ENCODE assay signal across 8 cellular contexts in genomic region chr3:120348065-120348980, GRCh38. TPM values are rescaled to one million over a fixed set of nuclear protein-coding genes. Genes with fewer than 3 reads are reported as not detected.
DNase-seq lines count a peak whose midpoint lies in the region; ATAC-seq, FAIRE-seq and TF ChIP-seq lines count a peak whose summit lies in the region.

No MANE protein-coding gene starts in this region.

- intact Hi-C loops in K562 (cut with micrococcal nuclease), result loop anchor here (5.0 kb wide), 1 partner anchor 251 kb away; no protein-coding TSS in a partner anchor

- TF ChIP-seq POLR2A in K562 (conservative IDR thresholded peaks at IDR 0.05), result no peak

- H2AFZ ChIP-seq in H9 (ENCODE audit: low read length), result no peak overlapping the region
- H2AFZ ChIP-seq in K562 (ENCODE audit: low read depth, low read length), result peak overlapping the region; percentile 94
- peak overlapping the region; percentile 90 for H2AFZ ChIP-seq in keratinocyte (ENCODE audit: control insufficient read depth, low read length)

- H3K4me3 Mint-ChIP-seq in H9, result peak overlapping the region; percentile 82 to 91

- peaks cover 0 to 6% (median 3%) of the 10 kb centered on the region in 3 experiments; a peak in 5 of 7 replicates for H3K36me3 Mint-ChIP-seq in H9 (ENCODE audit: insufficient read depth in 1 of 3, low read depth in 3 of 3)

- DNase-seq in GM13976 (ENCODE audit: low spot score) (peak; percentile 65), H9 (peak; percentile 78), Kasumi-1 (lab: John Stamatoyannopoulos, UW) (peak; percentile 50 to 53), T follicular helper cell (ENCODE audit: low read depth) (peak; percentile 47), K562 (ENCODE audit: extremely low read depth in 1 of 4, low spot score in 3 of 4) (peak in 2 of 4 experiments; percentile 26 to 29), keratinocyte (ENCODE audit: low read depth, low spot score) (no peak), cortex of kidney (lab: John Stamatoyannopoulos, UW) (no peak)
- peak; percentile 51 for DNase-seq in stimulated activated CD4-positive, alpha-beta T cell treated with anti-CD3 and anti-CD28 coated beads, Interleukin-4, amount 100 ng/mL, for 4 hours

- no peak overlapping the region for H2BK12ac ChIP-seq in H9 (ENCODE audit: insufficient read length, low read depth, low read length)

- ATAC-seq in K562, result peak; percentile 67; the same call in 2 of the 3 replicates

- no peak for TF ChIP-seq CTCF in GM13976 (IDR thresholded peaks at IDR 0.05; ENCODE audit: borderline replicate concordance, control extremely low read depth, extremely low read depth, insufficient read depth, missing control alignments)
- TF ChIP-seq CTCF in H9 (conservative IDR thresholded peaks at IDR 0.05), result no peak
- TF ChIP-seq CTCF in K562 (IDR thresholded peaks at IDR 0.05 in 2 of 3, conservative IDR thresholded peaks at IDR 0.05 in 1 of 3; ENCODE audit: insufficient read depth in 2 of 3, low read depth in 1 of 3, low read length in 3 of 3), result no peak
- no peak for TF ChIP-seq CTCF in keratinocyte (optimal IDR thresholded peaks at IDR 0.05 in 1 of 3, IDR thresholded peaks at IDR 0.05 in 1 of 3, conservative IDR thresholded peaks at IDR 0.05 in 1 of 3; ENCODE audit: extremely low read depth in 1 of 3, insufficient read depth in 2 of 3, low read length in 3 of 3)

- peaks cover 12% of the 10 kb centered on the region for H3K23me2 ChIP-seq in H9 (ENCODE audit: insufficient read length, low read depth, low read length, poor library complexity, severe bottlenecking)

- peak overlapping the region; percentile 59 for H3K4me3 ChIP-seq in K562
- peak overlapping the region; percentile 75 to 94 (median 84) for H3K4me3 ChIP-seq in keratinocyte (ENCODE audit: control insufficient read depth in 2 of 3, extremely low read depth in 1 of 3, insufficient read depth in 2 of 3, low read depth in 1 of 3, low read length in 3 of 3)

- H3K79me2 ChIP-seq in H9 (ENCODE audit: insufficient read depth, low read length) (no peaks in the 10 kb centered on the region; the same call in 1 of the 2 replicates), K562 (ENCODE audit: control insufficient read depth, insufficient read depth, low read length) (peaks cover 63% of the 10 kb centered on the region), keratinocyte (ENCODE audit: control insufficient read depth, insufficient read depth, low read length) (peaks cover 55% of the 10 kb centered on the region)

- no peak overlapping the region for H3K56ac ChIP-seq in H9 (ENCODE audit: insufficient read length, low read depth, low read length)

- H3K36me3 ChIP-seq in K562 (ENCODE audit: control insufficient read depth, insufficient read depth, low read length) (peaks cover 32% of the 10 kb centered on the region; the same call in 2 of the 3 replicates), keratinocyte (ENCODE audit: control insufficient read depth in 2 of 2, extremely low read depth in 1 of 2, insufficient read depth in 2 of 2, low read length in 2 of 2) (no peaks in the 10 kb centered on the region)

- H3K23ac ChIP-seq in H9 (ENCODE audit: insufficient read length, low read depth, low read length), result no peak overlapping the region

- no peaks in the 10 kb centered on the region for H3K9me1 ChIP-seq in K562 (ENCODE audit: control insufficient read depth, insufficient read depth, low read length)
- H3K9me1 ChIP-seq in keratinocyte (ENCODE audit: control insufficient read depth, extremely low read depth, insufficient read depth, low read length), result no peaks in the 10 kb centered on the region

- H4K20me1 ChIP-seq in H9 (ENCODE audit: control insufficient read depth, insufficient read depth, insufficient read length), result no peaks in the 10 kb centered on the region
- no peaks in the 10 kb centered on the region for H4K20me1 ChIP-seq in K562 (replicated peaks; ENCODE audit: control insufficient read depth, insufficient read depth, low read length)
- H4K20me1 ChIP-seq in keratinocyte (ENCODE audit: control insufficient read depth, extremely low read depth, insufficient read depth, low read length), result peaks cover 2% of the 10 kb centered on the region

- H3K27ac Mint-ChIP-seq in H9, result no peak overlapping the region

- TSS peak; percentile 41 for BruUV-seq in K562 (replicated peaks; lab: Mats Ljungman, UMichigan)

- H2BK20ac ChIP-seq in H9 (ENCODE audit: low read depth, low read length, poor library complexity, severe bottlenecking), result no peak overlapping the region

- H4K8ac ChIP-seq in H9 (replicated peaks; ENCODE audit: insufficient read length, low read depth, low read length), result no peak overlapping the region

- peaks cover 17 to 18% of the 10 kb centered on the region in 2 experiments for H3K4me1 Mint-ChIP-seq in H9

- no peak overlapping the region for H2AK5ac ChIP-seq in H9 (ENCODE audit: insufficient read length, low read length)

- no peaks in the 10 kb centered on the region for H3K9me3 ChIP-seq in H9 (ENCODE audit: control insufficient read depth, low read depth, low read length)
- H3K9me3 ChIP-seq in K562 (replicated peaks; ENCODE audit: control insufficient read depth, insufficient read depth, low read depth, low read length), result no peaks in the 10 kb centered on the region
- H3K9me3 ChIP-seq in keratinocyte (ENCODE audit: control insufficient read depth, low read depth, low read length), result no peaks in the 10 kb centered on the region

- H3K4me1 ChIP-seq in H9 (ENCODE audit: insufficient read depth, low read length) (peaks cover 4% of the 10 kb centered on the region; the same call in 1 of the 2 replicates), K562 (replicated peaks in 1 of 2; ENCODE audit: control insufficient read depth in 2 of 2, insufficient read depth in 2 of 2, low read length in 2 of 2) (peaks cover 6 to 20% of the 10 kb centered on the region in 2 experiments; a peak in 4 of 5 replicates), keratinocyte (ENCODE audit: control insufficient read depth, extremely low read depth, insufficient read depth, low read length) (peaks cover 5% of the 10 kb centered on the region)

- POLR2A ChIA-PET in K562 (lab: Yijun Ruan, JAX), result interaction anchor here (0.6 to 2.1 kb wide), 7 partner anchors 9 to 251 kb away, joined by 3 to 8 read pairs (median 3); no protein-coding TSS in a partner anchor

- FAIRE-seq in K562 (lab: Jason Lieb, UNC) (peak; percentile 32), keratinocyte (lab: Jason Lieb, UNC) (peak; percentile 17)

- no peak overlapping the region for H4K5ac ChIP-seq in H9 (ENCODE audit: insufficient read length, low read depth, low read length)

- H2BK15ac ChIP-seq in H9 (ENCODE audit: low read depth, low read length), result no peak overlapping the region

- no peaks in the 10 kb centered on the region for H3K27me3 ChIP-seq in H9 (ENCODE audit: insufficient read depth, low read length)
- H3K27me3 ChIP-seq in K562 (ENCODE audit: control insufficient read depth in 2 of 2, insufficient read depth in 2 of 2, low read length in 2 of 2), result no peaks in the 10 kb centered on the region
- no peaks in the 10 kb centered on the region for H3K27me3 ChIP-seq in keratinocyte (ENCODE audit: control insufficient read depth, extremely low read depth, insufficient read depth, low read length)

- dilution Hi-C loops in keratinocyte (cut with MboI; ENCODE audit: extremely low pct_ligation_motif_present, low sequenced_read_pairs), result no loop called here

- CTCF ChIA-PET in K562 (lab: Yijun Ruan, JAX; ENCODE audit: low intra/inter-chr PET ratio), result no interaction called here

- in situ Hi-C loops in GM13976 (cut with MboI; ENCODE audit: low sequenced_read_pairs, unreplicated experiment) (no loop called here), K562 (cut with MboI) (no loop called here)

- no peak overlapping the region for H4K91ac ChIP-seq in H9 (ENCODE audit: insufficient read length, low read depth, low read length)

- H2BK5ac ChIP-seq in H9 (ENCODE audit: insufficient read length, low read length), result no peak overlapping the region

- H3T11ph ChIP-seq in H9 (ENCODE audit: low read length), result no peak overlapping the region

- H3K9me3 Mint-ChIP-seq in H9, result no peaks in the 10 kb centered on the region

- H3K4ac ChIP-seq in H9 (ENCODE audit: low read depth, low read length), result no peak overlapping the region

- no CpG with 5 or more reads among the region's 40 CpGs for WGBS in H9 (ENCODE audit: extremely low coverage, insufficient read length, low lambda C conversion rate)
- WGBS in K562 (ENCODE audit: insufficient coverage, low coverage, missing lambda C conversion rate), result under 1% methylated on average over 30 of the region's 40 CpGs

- no peak overlapping the region for H2BK120ac ChIP-seq in H9 (ENCODE audit: low read depth, low read length, poor library complexity, severe bottlenecking)

- H3K27me3 Mint-ChIP-seq in H9 (ENCODE audit: low read depth), result peaks cover 5% of the 10 kb centered on the region

- no peak for TF ChIP-seq RAD21 in K562 (CRISPR knock-in tag; conservative IDR thresholded peaks at IDR 0.05 in 1 of 2, IDR thresholded peaks at IDR 0.05 in 1 of 2)

- H3K79me1 ChIP-seq in H9 (ENCODE audit: insufficient read depth, low read depth, low read length, poor library complexity, severe bottlenecking), result peaks cover 4% of the 10 kb centered on the region

- no peak overlapping the region for H3K27ac ChIP-seq in H9 (ENCODE audit: insufficient read length, low read depth, low read length)
- H3K27ac ChIP-seq in K562 (ENCODE audit: extremely low read depth, low read depth, low read length), result peak overlapping the region; percentile 88
- H3K27ac ChIP-seq in keratinocyte (ENCODE audit: control insufficient read depth, insufficient read depth, low read length), result peak overlapping the region; percentile 77

- peak overlapping the region; percentile 85 for H3K14ac ChIP-seq in H9 (ENCODE audit: insufficient read depth, low read length)

- H3K4me2 ChIP-seq in H9 (ENCODE audit: insufficient read depth, insufficient read length, low read length) (peak overlapping the region; percentile 97), K562 (ENCODE audit: insufficient read depth, low read length) (peak overlapping the region; percentile 85), keratinocyte (ENCODE audit: control insufficient read depth, extremely low read depth, insufficient read depth, low read depth, low read length) (peak overlapping the region; percentile 99)

- no peak for TF ChIP-seq EP300 in K562 (IDR thresholded peaks at IDR 0.05; ENCODE audit: low read length)

- peak overlapping the region; percentile 64 for H3K18ac ChIP-seq in H9 (ENCODE audit: insufficient read length, low read depth, low read length)

- peak overlapping the region; percentile 67 for H3K9ac ChIP-seq in H9 (ENCODE audit: extremely low read depth, insufficient read length, low read length)
- peak overlapping the region; percentile 86 to 98 for H3K9ac ChIP-seq in K562 (ENCODE audit: insufficient read depth in 1 of 2, low read depth in 2 of 2, low read length in 2 of 2)
- H3K9ac ChIP-seq in keratinocyte (ENCODE audit: control insufficient read depth, extremely low read depth, insufficient read depth, low read length), result peak overlapping the region; percentile 87

RNA-seq across cellular contexts. Expression of gene LRRC58, which starts 0.8 kb away (rescaled TPM):
- 18.2 and 18.5 TPM in 2 replicates for total RNA-seq in H9 (2021)
- 3.2 and 9.8 TPM in 2 replicates for total RNA-seq in K562 (2011; cell fraction: chromatin; rRNA removed; ENCODE audit: low replicate concordance)
- total RNA-seq in K562 (2011; cell fraction: nucleolus; rRNA removed), result 2.7 and 3.4 TPM in 2 replicates
- total RNA-seq in K562 (2011; cell fraction: nucleoplasm; rRNA removed), result 6.1 and 15.4 TPM in 2 replicates
- 13.2 and 15.3 TPM in 2 replicates for total RNA-seq in K562 (2014; rRNA removed)
- 23.8 and 24.2 TPM in 2 replicates for total RNA-seq in K562 (2014; rRNA removed; fragmentation: Illumina TruSeq; extraction: Trizol)
- 23.4 and 26.6 TPM in 2 replicates for total RNA-seq in K562 (2015; rRNA removed; fragmentation: Illumina TruSeq; extraction: Trizol)
- total RNA-seq in K562 (2021), result 14.4 and 14.8 TPM in 2 replicates
- 12.8 and 17.1 TPM in 2 replicates for polyA plus RNA-seq in K562 (2011; rRNA removed)
- 5.0 and 6.8 TPM in 2 replicates for polyA plus RNA-seq in K562 (2011; cell fraction: cytosol; rRNA removed)
- 1.6 and 2.0 TPM in 2 replicates for polyA plus RNA-seq in K562 (2011; cell fraction: nucleus; rRNA removed)
- 7.7 and 10.3 TPM in 2 replicates for polyA plus RNA-seq in K562 (2012)
- polyA plus RNA-seq in K562 (2014; fragmentation: Illumina TruSeq; extraction: Trizol), result 14.6 and 16.9 TPM in 2 replicates
- polyA plus RNA-seq in K562 (2014; fragmentation: Nextera tagmentation; extraction: Ambion mirVana), result 1 to 10 TPM; 5.6 to 6.2 TPM
- polyA plus RNA-seq in K562 (2014; rRNA removed), result 10.8 TPM in 2 replicates
- polyA minus RNA-seq in K562 (2011; rRNA and poly(A)+ RNA removed), result 27.4 and 31.4 TPM in 2 replicates
- 9.9 and 12.8 TPM in 2 replicates for polyA minus RNA-seq in K562 (2011; cell fraction: cytosol; rRNA and poly(A)+ RNA removed)
- 4.0 and 5.6 TPM in 2 replicates for polyA minus RNA-seq in K562 (2011; cell fraction: nucleus; rRNA and poly(A)+ RNA removed)
- 9.7 to 17.4 TPM (median 14.6 TPM) in 3 replicates for polyA plus RNA-seq in keratinocyte
- 2.9 TPM for polyA plus RNA-seq in keratinocyte (2011; ENCODE audit: low read depth)
- polyA plus RNA-seq in keratinocyte (2011; cell fraction: cytosol; rRNA removed), result 6.2 and 12.8 TPM in 2 replicates
- polyA plus RNA-seq in keratinocyte (2011; cell fraction: nucleus; rRNA removed), result 8.4 and 11.0 TPM in 2 replicates
- 8.4 and 13.8 TPM in 2 replicates for polyA plus RNA-seq in keratinocyte (2012; ENCODE audit: low replicate concordance)
- polyA minus RNA-seq in keratinocyte, result 3.7 to 23.4 TPM (median 13.0 TPM) in 3 replicates
- 16.1 TPM for polyA minus RNA-seq in keratinocyte (2011; cell fraction: cytosol; rRNA and poly(A)+ RNA removed)
- 11.6 and 21.4 TPM in 2 replicates for polyA minus RNA-seq in keratinocyte (2011; cell fraction: nucleus; rRNA and poly(A)+ RNA removed)

Comparison
In these comparisons a context has a peak if more than half of its experiments do, and no peak if none do; other contexts are left out.
1. DNase-seq: peak in GM13976 (single experiment), H9 (single experiment), Kasumi-1 (2 of 2), T follicular helper cell (single experiment) and stimulated activated CD4-positive, alpha-beta T cell treated with anti-CD3 and anti-CD28 coated beads, Interleukin-4, amount 100 ng/mL, for 4 hours (2 of 2); none in keratinocyte (single experiment) and cortex of kidney (single experiment).
2. Peak in every context shown above with its lines, with median percentiles within 50 percentile points of each other: H3K4me2 ChIP-seq and H3K9ac ChIP-seq.